16 cellular contexts compared by ENCODE assay signal in the genomic region with DNA sequence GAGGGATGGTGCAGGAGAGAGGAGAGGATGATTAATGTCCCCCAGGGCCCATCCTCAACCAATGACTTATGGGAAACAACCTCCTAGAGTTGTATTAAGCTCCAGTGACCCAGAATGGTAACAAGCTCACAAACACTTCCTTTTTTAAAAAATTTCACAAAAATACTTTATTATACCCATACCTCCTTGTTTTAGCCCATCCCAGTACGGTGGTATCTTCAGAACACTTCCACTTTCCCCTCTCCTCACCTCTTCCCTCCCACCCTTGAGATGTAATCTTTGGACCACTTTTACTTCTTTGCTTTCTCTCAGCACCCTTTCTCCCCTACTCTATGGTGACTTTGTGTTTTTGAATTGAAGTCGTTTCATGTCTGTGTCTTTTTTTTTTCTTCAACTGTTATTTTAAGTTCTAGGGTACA.
DNase-seq lines count a peak whose midpoint lies in the region; ATAC-seq and TF ChIP-seq lines count a peak whose summit lies in the region.
"Had no signal": no experiment of that assay in that cellular context is flagged by ENCODE, and none has a peak within 500 bp of the region (broad histone marks: within the 10 kb centered on the region; RNA-seq: fewer than 3 reads in every experiment).

No MANE protein-coding gene starts in this region.

- peak overlapping the region; percentile 63 for H3K4me3 Mint-ChIP-seq in activated T-cell treated with anti-CD3 and anti-CD28 coated beads, Interleukin-2, amount 50 U/mL, for 24 hours
- H3K4me3 Mint-ChIP-seq in activated naive CD8-positive, alpha-beta T cell treated with anti-CD3 and anti-CD28 coated beads for 36 hours, result peak overlapping the region; percentile 72

- H3K9me3 ChIP-seq in neutrophil (no peaks in the 10 kb centered on the region), mammary epithelial cell (replicated peaks; ENCODE audit: insufficient read depth, low read length) (no peaks in the 10 kb centered on the region)

- H3K4me1 Mint-ChIP-seq in activated T-cell treated with anti-CD3 and anti-CD28 coated beads, Interleukin-2, amount 50 U/mL, for 24 hours (ENCODE audit: low read depth), result peaks cover 79% of the 10 kb centered on the region
- H3K4me1 Mint-ChIP-seq in activated naive CD8-positive, alpha-beta T cell treated with anti-CD3 and anti-CD28 coated beads for 36 hours, result peaks cover 75% of the 10 kb centered on the region

- no peaks in the 10 kb centered on the region for H3K27me3 Mint-ChIP-seq in activated T-cell treated with anti-CD3 and anti-CD28 coated beads, Interleukin-2, amount 50 U/mL, for 24 hours
- no peaks in the 10 kb centered on the region for H3K27me3 Mint-ChIP-seq in activated naive CD8-positive, alpha-beta T cell treated with anti-CD3 and anti-CD28 coated beads for 36 hours

- H3K27me3 ChIP-seq in neutrophil (no peaks in the 10 kb centered on the region), mammary epithelial cell (ENCODE audit: insufficient read depth, low read length) (no peaks in the 10 kb centered on the region)

- H3K4me1 ChIP-seq in neutrophil (ENCODE audit: control insufficient read depth in 1 of 2, insufficient read depth in 1 of 2, low read depth in 1 of 2, low read length in 1 of 2) (peaks cover 35 to 39% of the 10 kb centered on the region in 2 experiments), mammary epithelial cell (ENCODE audit: insufficient read depth, low read length) (no peaks in the 10 kb centered on the region)

- peak overlapping the region; percentile 75 for H3K27ac ChIP-seq in neutrophil
- H3K27ac ChIP-seq in mammary epithelial cell (ENCODE audit: insufficient read depth, low read depth, low read length), result no peak overlapping the region

- WGBS in mammary epithelial cell (ENCODE audit: low coverage, missing lambda C conversion rate), result 19% methylated on average over 2 of the region's 2 CpGs

- intact Hi-C loops in mammary epithelial cell (cut with micrococcal nuclease), result no loop called here

- BruUV-seq in mammary epithelial cell (replicated peaks; lab: Mats Ljungman, UMichigan), result no TSS peak

- no peaks in the 10 kb centered on the region for H4K20me1 ChIP-seq in mammary epithelial cell (ENCODE audit: insufficient read depth, low read length)

- no peak overlapping the region for H3K9ac ChIP-seq in mammary epithelial cell (ENCODE audit: insufficient read depth, low read length)

- in situ Hi-C loops in mammary epithelial cell (cut with MboI; ENCODE audit: low sequenced_read_pairs in 2 of 2), result no loop called here

- no peak for DNase-seq in activated T-cell treated with anti-CD3 and anti-CD28 coated beads, Interleukin-2, amount 50 U/mL, for 24 hours
- DNase-seq in activated T-cell treated with anti-CD3 and anti-CD28 coated beads, Interleukin-2, amount 50 U/mL, for 1 hour, result no peak
- no peak for DNase-seq in activated naive CD8-positive, alpha-beta T cell treated with anti-CD3 and anti-CD28 coated beads for 36 hours
- no peak for DNase-seq in D341Med (ENCODE audit: low spot score)
- no peak for DNase-seq in putamen (ENCODE audit: low spot score)
- DNase-seq in mammary epithelial cell, result no peak
- DNase-seq: ACHN; activated CD8-positive, alpha-beta memory T cell treated with anti-CD3 and anti-CD28 coated beads, Interleukin-2, amount 50 U/mL, for 4 hours; amygdala; NCI-H1417; NCI-H526 treated with DMSO at 0.1 percent for 48 hours; SHP77 had no signal

- no peak overlapping the region for H3K4me2 ChIP-seq in mammary epithelial cell (ENCODE audit: insufficient read depth, low read depth, low read length)

- dilution Hi-C loops in mammary epithelial cell (cut with HindIII; ENCODE audit: low sequenced_read_pairs), result no loop called here

- H3K36me3 Mint-ChIP-seq in activated T-cell treated with anti-CD3 and anti-CD28 coated beads, Interleukin-2, amount 50 U/mL, for 24 hours (ENCODE audit: low read depth), result peaks cover 19% of the 10 kb centered on the region
- peaks cover 43% of the 10 kb centered on the region for H3K36me3 Mint-ChIP-seq in activated naive CD8-positive, alpha-beta T cell treated with anti-CD3 and anti-CD28 coated beads for 36 hours

- peak; percentile 14 for ATAC-seq in GM21529 (IDR thresholded peaks at IDR 0.05; ENCODE audit: unreplicated experiment)
- ATAC-seq: esophagus mucosa, sciatic nerve had no signal

- H3K4me3 ChIP-seq in neutrophil (ENCODE audit: low read depth in 1 of 2, low read length in 1 of 2) (no peak overlapping the region), mammary epithelial cell (replicated peaks in 1 of 3; ENCODE audit: insufficient read depth in 1 of 3, low read depth in 2 of 3, low read length in 3 of 3) (no peak overlapping the region)

- CTCF ChIA-PET in mammary epithelial cell (lab: Charles Lee; ENCODE audit: low non-redundant PET), result interaction anchor here (0.6 kb wide), 1 partner anchor 961 kb away, joined by 3 read pairs; no protein-coding TSS in a partner anchor

- H2AFZ ChIP-seq in mammary epithelial cell (ENCODE audit: low read depth, low read length), result no peak overlapping the region

- no peaks in the 10 kb centered on the region for H3K9me3 Mint-ChIP-seq in activated T-cell treated with anti-CD3 and anti-CD28 coated beads, Interleukin-2, amount 50 U/mL, for 24 hours
- no peaks in the 10 kb centered on the region for H3K9me3 Mint-ChIP-seq in activated naive CD8-positive, alpha-beta T cell treated with anti-CD3 and anti-CD28 coated beads for 36 hours

- H3K79me2 ChIP-seq in mammary epithelial cell (ENCODE audit: insufficient read depth, low read length), result no peaks in the 10 kb centered on the region

- H3K36me3 ChIP-seq in neutrophil (peaks cover 14% of the 10 kb centered on the region), mammary epithelial cell (ENCODE audit: insufficient read depth, low read length) (no peaks in the 10 kb centered on the region)

- peak overlapping the region; percentile 89 for H3K27ac Mint-ChIP-seq in activated T-cell treated with anti-CD3 and anti-CD28 coated beads, Interleukin-2, amount 50 U/mL, for 24 hours
- H3K27ac Mint-ChIP-seq in activated naive CD8-positive, alpha-beta T cell treated with anti-CD3 and anti-CD28 coated beads for 36 hours, result peak overlapping the region; percentile 95

- TF ChIP-seq CTCF in neutrophil (IDR thresholded peaks at IDR 0.05), result no peak
- TF ChIP-seq CTCF in mammary epithelial cell (conservative IDR thresholded peaks at IDR 0.05 in 1 of 2, IDR thresholded peaks at IDR 0.05 in 1 of 2; ENCODE audit: extremely low read depth in 1 of 2, insufficient read depth in 1 of 2, low read depth in 1 of 2, low read length in 2 of 2), result no peak
